ENCODE assay signal across 8 cellular contexts in genomic region chr2:6917071-6917760, GRCh38. TPM values are rescaled to one million over a fixed set of nuclear protein-coding genes. Genes with fewer than 3 reads are reported as not detected.
DNase-seq lines count a peak whose midpoint lies in the region; ATAC-seq and TF ChIP-seq lines count a peak whose summit lies in the region.

Gene RNF144A (plus strand): TSS chr2:6917412. CDS start chr2:6996927, 79,515 bp downstream.

- H3K27me3 Mint-ChIP-seq in stimulated activated naive B cell treated with anti-CD40 and anti-IgM and Interleukin-4, amounts not matched to agents 10 μg/mL and 1 μg/mL and 100 μg/mL, for 72 hours: peaks cover 26 to 43% of the 10 kb centered on the region in 2 donors

- peak within 1 kb of the TSS; percentile 25 for H3K27ac Mint-ChIP-seq in stimulated activated naive B cell treated with anti-CD40 and anti-IgM and Interleukin-4, amounts not matched to agents 10 μg/mL and 1 μg/mL and 100 μg/mL, for 72 hours

- ATAC-seq in GM18907 (IDR thresholded peaks at IDR 0.05; ENCODE audit: unreplicated experiment) (peak; percentile 88), HG03175 (IDR thresholded peaks at IDR 0.05; ENCODE audit: unreplicated experiment) (peak; percentile 84)
- peak; percentile 90 to 92 for ATAC-seq in stimulated activated naive B cell treated with anti-CD40 and anti-IgM and Interleukin-4, amounts not matched to agents 10 μg/mL and 1 μg/mL and 100 μg/mL, for 72 hours (replicated peaks)

- H3K36me3 Mint-ChIP-seq in stimulated activated naive B cell treated with anti-CD40 and anti-IgM and Interleukin-4, amounts not matched to agents 10 μg/mL and 1 μg/mL and 100 μg/mL, for 72 hours: peaks cover 0 to 2% of the 10 kb centered on the region in 2 donors

- DNase-seq in AG09309 (ENCODE audit: low read depth) (no peak), NOMO-1 (lab: John Stamatoyannopoulos, UW; ENCODE audit: unreplicated experiment in 2 of 2) (peak; percentile 38 to 64), activated T-cell treated with anti-CD3 and anti-CD28 coated beads for 48 hours (ENCODE audit: low read depth) (peak; percentile 78)
- peak; percentile 47 for DNase-seq in stimulated activated naive B cell treated with anti-CD40 and anti-IgM and Interleukin-4, amounts not matched to agents 10 μg/mL and 1 μg/mL and 100 μg/mL, for 72 hours

- H3K4me1 ChIP-seq in esophagus (ENCODE audit: control insufficient read depth in 2 of 2, insufficient read depth in 2 of 2, low read length in 1 of 2) (peaks cover 4 to 13% of the 10 kb centered on the region in 2 donors), muscle layer of duodenum (ENCODE audit: control insufficient read depth in 1 of 2, insufficient read depth in 2 of 2, low read length in 2 of 2) (peaks cover 0 to 15% of the 10 kb centered on the region in 2 donors)

- H3K4me3 Mint-ChIP-seq in stimulated activated naive B cell treated with anti-CD40 and anti-IgM and Interleukin-4, amounts not matched to agents 10 μg/mL and 1 μg/mL and 100 μg/mL, for 72 hours: peak within 1 kb of the TSS; percentile 77 to 81

- H3K27ac ChIP-seq in esophagus (ENCODE audit: low read depth in 2 of 2, low read length in 1 of 2): peak within 1 kb of the TSS; percentile 30 to 69
- no peak within 1 kb of the TSS for H3K27ac ChIP-seq in muscle layer of duodenum (ENCODE audit: low read length)

- peak within 1 kb of the TSS; percentile 22 for H3K4me3 ChIP-seq in AG09309 (ENCODE audit: control insufficient read depth, low read depth, low read length)
- H3K4me3 ChIP-seq in esophagus (ENCODE audit: low read depth in 1 of 2, low read length in 2 of 2): peak within 1 kb of the TSS; percentile 80 to 81
- H3K4me3 ChIP-seq in muscle layer of duodenum (ENCODE audit: low read depth in 1 of 2, low read length in 2 of 2): peak within 1 kb of the TSS; percentile 37 to 75

- H3K9me3 Mint-ChIP-seq in stimulated activated naive B cell treated with anti-CD40 and anti-IgM and Interleukin-4, amounts not matched to agents 10 μg/mL and 1 μg/mL and 100 μg/mL, for 72 hours: no peaks in the 10 kb centered on the region

- peaks cover 9 to 17% of the 10 kb centered on the region in 2 donors for H3K4me1 Mint-ChIP-seq in stimulated activated naive B cell treated with anti-CD40 and anti-IgM and Interleukin-4, amounts not matched to agents 10 μg/mL and 1 μg/mL and 100 μg/mL, for 72 hours

- H3K27me3 ChIP-seq in esophagus (ENCODE audit: control insufficient read depth in 1 of 2, insufficient read depth in 2 of 2, low read length in 2 of 2) (no peaks in the 10 kb centered on the region), muscle layer of duodenum (ENCODE audit: low read depth, low read length) (no peaks in the 10 kb centered on the region)

- TF ChIP-seq CTCF in AG09309 (IDR thresholded peaks at IDR 0.05; ENCODE audit: control insufficient read depth, insufficient read depth, low read depth, low read length, missing control alignments): peak; percentile 15

- H3K36me3 ChIP-seq in esophagus (ENCODE audit: control insufficient read depth in 2 of 2, insufficient read depth in 2 of 2, low read length in 1 of 2) (no peaks in the 10 kb centered on the region), muscle layer of duodenum (ENCODE audit: control insufficient read depth in 1 of 2, insufficient read depth in 2 of 2, low read length in 2 of 2) (no peaks in the 10 kb centered on the region)

- 4 to 9% methylated on average over 44 to 90 of the region's 90 CpGs for WGBS in esophagus, 2 donors

- H3K9me3 ChIP-seq in esophagus (ENCODE audit: control insufficient read depth in 2 of 2, insufficient read depth in 1 of 2, low read depth in 1 of 2, low read length in 1 of 2) (no peaks in the 10 kb centered on the region), muscle layer of duodenum (ENCODE audit: control insufficient read depth in 1 of 2, low read length in 2 of 2) (no peaks in the 10 kb centered on the region)

RNA-seq across cellular contexts. Expression of gene RNF144A, which starts in this region (rescaled TPM):
- polyA plus RNA-seq in esophagus: 1 to 10 TPM; 2.0 to 2.4 TPM

Comparison
In these comparisons a context has a peak if more than half of its experiments do, and no peak if none do; other contexts are left out.
1. H3K4me3 ChIP-seq: peak in every context shown above with its lines; median percentile 80 in esophagus; 56 in muscle layer of duodenum; 22 in AG09309.